Comparison of ENCODE assay signal across 8 cellular contexts in the genomic region with DNA sequence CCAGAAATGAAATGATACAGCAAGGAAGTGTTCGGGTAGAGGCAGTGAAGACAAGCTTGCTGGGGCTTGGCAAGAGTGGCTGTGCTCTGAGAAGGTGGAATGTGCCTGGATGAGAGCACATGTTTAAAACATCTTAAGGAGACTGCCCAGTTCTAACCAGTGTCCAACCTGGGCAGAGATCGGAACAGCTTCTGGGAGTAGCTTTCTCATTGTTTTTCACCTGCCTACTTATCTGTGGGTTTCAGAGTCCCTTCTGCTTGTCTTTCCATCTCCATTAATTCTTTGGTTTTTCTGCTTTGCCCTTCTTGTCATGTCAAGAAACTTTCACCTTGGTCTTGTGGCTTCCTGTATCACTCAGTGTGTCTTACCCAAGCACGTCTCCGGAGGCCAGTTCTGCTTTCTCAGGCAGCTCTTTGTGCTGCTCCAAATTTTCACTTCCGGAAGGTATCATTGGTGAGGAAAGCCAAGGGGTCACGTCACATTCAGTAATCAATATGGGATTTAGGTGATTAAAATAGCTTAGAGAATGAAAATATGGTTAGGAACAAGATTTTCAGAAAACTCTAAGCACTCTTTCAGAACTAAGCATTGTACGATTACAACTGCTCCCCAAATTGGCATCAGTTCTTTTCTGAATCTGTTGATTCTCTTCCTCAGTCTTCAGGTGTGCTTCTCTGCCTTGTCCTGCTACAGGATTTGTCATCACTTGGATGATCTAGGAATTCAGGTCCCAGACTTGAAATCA. TPM values are rescaled to one million over a fixed set of nuclear protein-coding genes. Genes with fewer than 3 reads are reported as not detected.
DNase-seq lines count a peak whose midpoint lies in the region; ATAC-seq, FAIRE-seq and TF ChIP-seq lines count a peak whose summit lies in the region.

No MANE protein-coding gene starts in this region.

- ATAC-seq in GM19397 (IDR thresholded peaks at IDR 0.05; ENCODE audit: unreplicated experiment) (peak; percentile 98), HG03342 (IDR thresholded peaks at IDR 0.05; ENCODE audit: unreplicated experiment) (peak; percentile 97)
- peak; percentile 77 to 86 for ATAC-seq in activated T-cell treated with anti-CD3 and anti-CD28 coated beads, Interleukin-2, amount 50 U/mL, for 4 hours

- peak overlapping the region; percentile 22 for H3K4me3 Mint-ChIP-seq in activated T-cell treated with anti-CD3 and anti-CD28 coated beads, Interleukin-2, amount 50 U/mL, for 4 hours

- no peak overlapping the region for H3K27ac ChIP-seq in coronary artery

- no peak overlapping the region for H3K4me3 ChIP-seq in coronary artery

- no peaks in the 10 kb centered on the region for H3K9me3 Mint-ChIP-seq in activated T-cell treated with anti-CD3 and anti-CD28 coated beads, Interleukin-2, amount 50 U/mL, for 4 hours

- no peaks in the 10 kb centered on the region for H3K36me3 Mint-ChIP-seq in activated T-cell treated with anti-CD3 and anti-CD28 coated beads, Interleukin-2, amount 50 U/mL, for 4 hours (ENCODE audit: insufficient read depth)

- DNase-seq in CMK (ENCODE audit: low read depth) (peak; percentile 52), posterior cingulate gyrus (no peak), NCI-H510A treated with DMSO at 0.1 percent for 48 hours (lab: John Stamatoyannopoulos, UW) (no peak), coronary artery (ENCODE audit: low spot score) (no peak), HTR-8/SVneo (ENCODE audit: insufficient read length, low spot score) (no peak)
- no peak for DNase-seq in activated T-cell treated with anti-CD3 and anti-CD28 coated beads, Interleukin-2, amount 50 U/mL, for 4 hours

- no peak for TF ChIP-seq CTCF in coronary artery (IDR thresholded peaks at IDR 0.05)

- no peak for FAIRE-seq in HTR-8/SVneo (lab: Jason Lieb, UNC)

- H3K4me1 Mint-ChIP-seq in activated T-cell treated with anti-CD3 and anti-CD28 coated beads, Interleukin-2, amount 50 U/mL, for 4 hours (ENCODE audit: low read depth) = peaks cover 17% of the 10 kb centered on the region

- peaks cover 3% of the 10 kb centered on the region for H3K27me3 Mint-ChIP-seq in activated T-cell treated with anti-CD3 and anti-CD28 coated beads, Interleukin-2, amount 50 U/mL, for 4 hours (ENCODE audit: low read depth)

- intact Hi-C loops in posterior cingulate gyrus (cut with DNase I) = no loop called here

RNA-seq across cellular contexts. Expression of a gene that starts 5.5 kb away (rescaled TPM):
- total RNA-seq in activated T-cell treated with anti-CD3 and anti-CD28 coated beads, Interleukin-2, amount 50 U/mL, for 4 hours = not detected
